ENCODE assay signal across 8 cellular contexts in genomic region chr7:142478479-142479220, GRCh38.
DNase-seq lines count a peak whose midpoint lies in the region; ATAC-seq and TF ChIP-seq lines count a peak whose summit lies in the region.

No MANE protein-coding gene starts in this region.

- WGBS in right lobe of liver (ENCODE audit: insufficient coverage, low coverage, low lambda C conversion rate, missing lambda C conversion rate), result 20% methylated on average over 9 of the region's 9 CpGs

- H3K27ac Mint-ChIP-seq in Caco-2 (ENCODE audit: unreplicated experiment), result no peak overlapping the region

- BruUV-seq in Caco-2 (replicated peaks; lab: Mats Ljungman, UMichigan), result no TSS peak

- no peak for TF ChIP-seq POLR2A in right lobe of liver (IDR thresholded peaks at IDR 0.05)

- POLR2A ChIA-PET in Caco-2 (lab: Charles Lee), result no interaction called here

- TF ChIP-seq CTCF in Caco-2 (IDR thresholded peaks at IDR 0.05; ENCODE audit: insufficient read depth in 1 of 2, low read depth in 1 of 2, low read length in 1 of 2, severe bottlenecking in 1 of 2, unreplicated experiment in 1 of 2) (peak; percentile 55 to 57), brain microvascular endothelial cell (IDR thresholded peaks at IDR 0.05; ENCODE audit: low read depth, low read length, missing control alignments) (peak; percentile 80), right lobe of liver (IDR thresholded peaks at IDR 0.05) (peak; percentile 28 to 57 (median 46)), omental fat pad (IDR thresholded peaks at IDR 0.05) (no peak)

- H3K4me1 ChIP-seq in Caco-2 (no peaks in the 10 kb centered on the region), right lobe of liver (no peaks in the 10 kb centered on the region)

- no peaks in the 10 kb centered on the region for H3K9me3 ChIP-seq in Caco-2
- no peaks in the 10 kb centered on the region for H3K9me3 ChIP-seq in right lobe of liver

- ATAC-seq in GM18858 (IDR thresholded peaks at IDR 0.05; ENCODE audit: unreplicated experiment), result peak; percentile 73
- ATAC-seq in HG02943 (IDR thresholded peaks at IDR 0.05; ENCODE audit: low read depth, unreplicated experiment), result peak; percentile 65
- peak; percentile 61 to 84 (median 65) for ATAC-seq in right lobe of liver
- ATAC-seq in omental fat pad (ENCODE audit: low FRiP score), result no peak
- no peak for ATAC-seq in HG03457 (IDR thresholded peaks at IDR 0.05; ENCODE audit: unreplicated experiment)

- H3K27ac ChIP-seq in brain microvascular endothelial cell (no peak overlapping the region), right lobe of liver (no peak overlapping the region)

- intact Hi-C loops in Caco-2 (cut with micrococcal nuclease; ENCODE audit: unreplicated experiment) (no loop called here), right lobe of liver (cut with DNase I) (no loop called here)

- DNase-seq in Caco-2 (peak; percentile 30 to 54), NCI-H748 (lab: John Stamatoyannopoulos, UW; ENCODE audit: unreplicated experiment) (peak; percentile 38), brain microvascular endothelial cell (peak; percentile 44), right lobe of liver (no peak), omental fat pad (ENCODE audit: low spot score) (no peak)

- CTCF ChIA-PET in Caco-2 (lab: Charles Lee), result interaction anchor here (0.5 to 1.7 kb wide), 10 partner anchors 14 to 447 kb away, joined by 3 to 8 read pairs (median 3); no protein-coding TSS in a partner anchor

- no peaks in the 10 kb centered on the region for H3K4me1 Mint-ChIP-seq in Caco-2 (ENCODE audit: low read depth, unreplicated experiment)

- no peaks in the 10 kb centered on the region for H3K36me3 Mint-ChIP-seq in Caco-2 (ENCODE audit: insufficient read depth, unreplicated experiment)

- H3K4me3 ChIP-seq in Caco-2 (ENCODE audit: low read depth, low read length) (no peak overlapping the region), brain microvascular endothelial cell (ENCODE audit: low read depth, low read length) (no peak overlapping the region), right lobe of liver (no peak overlapping the region)

- H3K27me3 ChIP-seq in Caco-2 (replicated peaks; ENCODE audit: control insufficient read depth, insufficient read depth, low read length) (no peaks in the 10 kb centered on the region; the same call in 1 of the 2 replicates), brain microvascular endothelial cell (replicated peaks) (no peaks in the 10 kb centered on the region), right lobe of liver (no peaks in the 10 kb centered on the region)

- no peak overlapping the region for H3K4me3 Mint-ChIP-seq in Caco-2 (ENCODE audit: unreplicated experiment)

- in situ Hi-C loops in brain microvascular endothelial cell (cut with HindIII; ENCODE audit: low pct_ligation_motif_present, low sequenced_read_pairs), result no loop called here

- no peaks in the 10 kb centered on the region for H3K9me3 Mint-ChIP-seq in Caco-2 (ENCODE audit: unreplicated experiment)

- no peaks in the 10 kb centered on the region for H3K36me3 ChIP-seq in Caco-2 (ENCODE audit: control insufficient read depth, insufficient read depth, low read length)
- no peaks in the 10 kb centered on the region for H3K36me3 ChIP-seq in brain microvascular endothelial cell (replicated peaks)
- no peaks in the 10 kb centered on the region for H3K36me3 ChIP-seq in right lobe of liver

- H3K27me3 Mint-ChIP-seq in Caco-2 (ENCODE audit: insufficient read depth, unreplicated experiment), result peaks cover 3% of the 10 kb centered on the region

Comparison
In these comparisons a context has a peak if more than half of its experiments do, and no peak if none do; other contexts are left out.
1. DNase-seq: peak in Caco-2 (2 of 2), NCI-H748 (single experiment) and brain microvascular endothelial cell (single experiment); none in right lobe of liver (0 of 3) and omental fat pad (single experiment).
2. CTCF ChIP-seq: peak in Caco-2 (2 of 2), brain microvascular endothelial cell (single experiment) and right lobe of liver (4 of 4); none in omental fat pad (0 of 3).
3. ATAC-seq: peak in GM18858 (single experiment), HG02943 (single experiment) and right lobe of liver (4 of 4); none in omental fat pad (single experiment) and HG03457 (single experiment).